10 cellular contexts compared by ENCODE assay signal in the genomic region with DNA sequence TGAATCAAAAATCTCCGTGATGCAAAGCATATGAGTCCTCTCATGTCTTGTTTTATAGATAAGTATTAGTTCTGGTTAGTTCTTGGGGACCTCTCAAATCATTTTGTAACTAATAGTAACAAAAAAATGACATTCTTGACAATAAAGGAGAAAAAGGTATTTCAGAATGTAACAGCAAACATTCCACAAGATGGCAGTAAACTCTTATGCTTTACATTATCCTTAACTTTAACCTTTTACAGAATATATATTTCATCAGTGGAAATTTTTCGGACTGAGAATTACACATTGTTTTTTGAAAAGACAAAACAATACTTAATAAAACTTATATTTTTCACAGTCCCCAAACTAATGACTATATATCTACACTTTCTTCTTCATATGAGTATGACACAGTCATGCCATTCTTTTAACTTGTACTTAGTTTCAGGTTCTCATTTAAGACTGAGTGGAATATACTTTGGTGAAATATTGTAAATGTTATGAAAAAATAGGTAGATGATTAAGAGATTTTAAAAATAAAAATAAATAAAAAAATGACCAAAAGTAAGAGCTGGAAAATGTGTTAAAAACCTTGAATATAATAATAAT.
A peak's percentile ranks its signal among the peaks of the same experiment; 100 is the strongest.
DNase-seq lines count a peak whose midpoint lies in the region; ATAC-seq, FAIRE-seq and TF ChIP-seq lines count a peak whose summit lies in the region.
"Had no signal": no experiment of that assay in that cellular context is flagged by ENCODE, and none has a peak within 500 bp of the region (broad histone marks: within the 10 kb centered on the region; RNA-seq: fewer than 3 reads in every experiment).

No MANE protein-coding gene starts in this region.

- 35 to 45% methylated on average over 2 of the region's 2 CpGs for whole genome bisulfite sequencing in sigmoid colon, 2 donors

- DNase-seq in NCI-H2196 (lab: John Stamatoyannopoulos, UW; ENCODE audit: unreplicated experiment): peak; percentile 5
- no peak for DNase-seq in NCI-H2196 treated with DMSO at 0.1 percent for 48 hours (lab: John Stamatoyannopoulos, UW; ENCODE audit: unreplicated experiment)
- peak; percentile 63 for DNase-seq in NCI-H345 treated with DMSO at 0.1 percent for 48 hours (lab: John Stamatoyannopoulos, UW; ENCODE audit: unreplicated experiment)
- peak; percentile 2 for DNase-seq in skeletal muscle cell (ENCODE audit: low read depth)
- DNase-seq in sigmoid colon: no peak
- DNase-seq: CD4-positive, alpha-beta memory T cell had no signal

- no peaks in the 10 kb centered on the region for H3K36me3 ChIP-seq in sigmoid colon

- no peak overlapping the region for H3K27ac ChIP-seq in sigmoid colon
- H3K27ac ChIP-seq: parathyroid adenoma had no signal

- no peaks in the 10 kb centered on the region for H3K27me3 ChIP-seq in sigmoid colon

- ATAC-seq in GM18858 (IDR thresholded peaks at IDR 0.05; ENCODE audit: unreplicated experiment) (no peak), GM21381 (IDR thresholded peaks at IDR 0.05; ENCODE audit: unreplicated experiment) (no peak)

- peak in 1 of 4 experiments; percentile 15 for TF ChIP-seq CTCF in sigmoid colon (IDR thresholded peaks at IDR 0.05)

- H3K9me3 ChIP-seq in sigmoid colon: no peaks in the 10 kb centered on the region

- H3K4me1 ChIP-seq in sigmoid colon: no peaks in the 10 kb centered on the region
- H3K4me1 ChIP-seq: parathyroid adenoma had no signal

- H3K4me3 ChIP-seq in skeletal muscle cell (ENCODE audit: low read depth, low read length): no peak overlapping the region
- no peak overlapping the region for H3K4me3 ChIP-seq in sigmoid colon

- intact Hi-C loops in sigmoid colon (cut with DNase I): no loop called here

- FAIRE-seq in colon (lab: Jason Lieb, UNC): peak; percentile 28

- no peak for TF ChIP-seq POLR2A in sigmoid colon (IDR thresholded peaks at IDR 0.05)

- TF ChIP-seq EP300 in sigmoid colon (IDR thresholded peaks at IDR 0.05): no peak

Comparison
In these comparisons a context has a peak if more than half of its experiments do, and no peak if none do; other contexts are left out.
1. DNase-seq: peak in NCI-H2196 (single experiment), NCI-H345 treated with DMSO at 0.1 percent for 48 hours (single experiment) and skeletal muscle cell (single experiment); none in NCI-H2196 treated with DMSO at 0.1 percent for 48 hours (single experiment) and sigmoid colon (single experiment).